ENCODE assay signal across 10 cellular contexts in the genomic region with DNA sequence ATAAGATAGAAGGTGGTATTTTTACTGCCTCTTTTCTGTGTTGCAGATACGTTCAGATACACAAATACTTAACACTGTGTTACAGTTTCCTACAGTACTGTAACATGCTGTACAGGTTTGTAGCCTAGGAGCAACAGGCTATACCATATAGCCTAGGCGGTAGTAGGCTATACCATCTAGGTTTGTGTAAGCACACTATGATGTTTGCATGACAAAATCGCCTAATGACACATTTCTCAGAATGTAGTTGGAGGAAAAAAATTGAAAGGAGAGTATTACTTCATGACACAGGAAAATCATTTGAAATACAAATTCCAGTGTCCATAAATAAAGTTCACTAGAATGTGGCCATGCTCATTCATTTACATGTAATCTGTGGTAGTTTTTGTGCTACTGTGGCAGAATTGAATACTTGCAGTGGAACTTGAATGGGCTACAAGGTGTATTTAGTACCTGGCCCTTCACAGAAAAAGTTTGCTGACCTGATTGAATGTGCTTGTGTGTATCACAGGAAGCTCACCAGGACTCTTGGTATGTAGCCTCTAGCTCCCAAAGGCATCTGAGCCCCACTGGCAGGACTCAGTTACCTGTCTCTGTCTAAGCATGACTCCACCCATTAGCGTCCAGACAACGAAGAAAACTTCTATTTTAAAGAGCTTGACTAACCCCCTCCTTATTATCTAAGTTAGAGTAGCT. TPM values are rescaled to one million over a fixed set of nuclear protein-coding genes. Genes with fewer than 3 reads are reported as not detected.
DNase-seq lines count a peak whose midpoint lies in the region; ATAC-seq, FAIRE-seq and TF ChIP-seq lines count a peak whose summit lies in the region.
"Had no signal": no experiment of that assay in that cellular context is flagged by ENCODE, and none has a peak within 500 bp of the region (broad histone marks: within the 10 kb centered on the region; RNA-seq: fewer than 3 reads in every experiment).

No MANE protein-coding gene starts in this region.

- ATAC-seq in HG03159 (IDR thresholded peaks at IDR 0.05; ENCODE audit: unreplicated experiment) (peak; percentile 21), GM21390 (IDR thresholded peaks at IDR 0.05; ENCODE audit: unreplicated experiment) (no peak), GM19397 (IDR thresholded peaks at IDR 0.05; ENCODE audit: unreplicated experiment) (no peak)
- ATAC-seq in natural killer cell treated with Interleukin-12 subunit alpha and Interleukin-12 subunit beta and Interleukin-15 and Interleukin-18, amount 100 ng/mL, for 72 hours: peak in 1 of 2 donors; percentile 33

- peaks cover 0 to 5% (median 3%) of the 10 kb centered on the region in 3 donors for H3K36me3 Mint-ChIP-seq in CD8-positive, alpha-beta memory T cell
- H3K36me3 Mint-ChIP-seq in astrocyte (ENCODE audit: low read depth, unreplicated experiment): peaks cover 3% of the 10 kb centered on the region
- H3K36me3 Mint-ChIP-seq in natural killer cell treated with Interleukin-12 subunit alpha and Interleukin-12 subunit beta and Interleukin-15 and Interleukin-18, amount 100 ng/mL, for 72 hours: peaks cover 4% of the 10 kb centered on the region

- CTCF ChIA-PET in CD8-positive, alpha-beta memory T cell (lab: Charles Lee): interaction anchor here (0.9 to 2.1 kb wide), 4 partner anchors 10 to 57 kb away, joined by 4 to 11 read pairs (median 6); no protein-coding TSS in a partner anchor

- DNase-seq in CD8-positive, alpha-beta memory T cell: peak in 1 of 5 donors; percentile 13
- DNase-seq in astrocyte (ENCODE audit: low read depth) (no peak), EL (no peak)
- no peak for DNase-seq in natural killer cell treated with Interleukin-12 subunit alpha and Interleukin-12 subunit beta and Interleukin-15 and Interleukin-18, amount 100 ng/mL, for 72 hours (ENCODE audit: low spot score)
- DNase-seq in activated CD8-positive, alpha-beta memory T cell treated with anti-CD3 and anti-CD28 coated beads for 24 hours: no peak
- DNase-seq: dorsolateral prefrontal cortex, NCI-H510A had no signal

- H3K4me2 ChIP-seq in astrocyte (ENCODE audit: low read length): peak overlapping the region; percentile 75

- H3K9me3 ChIP-seq in CD8-positive, alpha-beta memory T cell (ENCODE audit: low read length): no peaks in the 10 kb centered on the region
- H3K9me3 ChIP-seq in astrocyte (ENCODE audit: insufficient read depth, low read depth, low read length): no peaks in the 10 kb centered on the region

- no peaks in the 10 kb centered on the region for H3K27me3 Mint-ChIP-seq in CD8-positive, alpha-beta memory T cell
- no peaks in the 10 kb centered on the region for H3K27me3 Mint-ChIP-seq in astrocyte (ENCODE audit: low read depth, unreplicated experiment)
- H3K27me3 Mint-ChIP-seq in natural killer cell treated with Interleukin-12 subunit alpha and Interleukin-12 subunit beta and Interleukin-15 and Interleukin-18, amount 100 ng/mL, for 72 hours: no peaks in the 10 kb centered on the region

- peak overlapping the region; percentile 29 for H3K4me3 ChIP-seq in CD8-positive, alpha-beta memory T cell (ENCODE audit: low read length)
- H3K4me3 ChIP-seq in astrocyte (ENCODE audit: insufficient read depth, low read depth, low read length): no peak overlapping the region

- POLR2A ChIA-PET in CD8-positive, alpha-beta memory T cell (lab: Charles Lee): interaction anchor here (0.6 to 1.4 kb wide), 4 partner anchors 8 to 298 kb away, joined by 3 to 9 read pairs (median 6); a partner anchor contains a TSS

- H3K36me3 ChIP-seq in CD8-positive, alpha-beta memory T cell (ENCODE audit: insufficient read depth, low read length): no peaks in the 10 kb centered on the region
- H3K36me3 ChIP-seq in astrocyte (ENCODE audit: insufficient read depth, low read length): no peaks in the 10 kb centered on the region

- peaks cover 98% of the 10 kb centered on the region for H4K20me1 ChIP-seq in astrocyte (ENCODE audit: insufficient read depth, low read length)

- peak overlapping the region; percentile 48 to 89 (median 80) for H3K4me3 Mint-ChIP-seq in CD8-positive, alpha-beta memory T cell
- peak overlapping the region; percentile 51 for H3K4me3 Mint-ChIP-seq in astrocyte (ENCODE audit: unreplicated experiment)
- peak overlapping the region; percentile 78 for H3K4me3 Mint-ChIP-seq in natural killer cell treated with Interleukin-12 subunit alpha and Interleukin-12 subunit beta and Interleukin-15 and Interleukin-18, amount 100 ng/mL, for 72 hours

- no peak overlapping the region for H3K9ac ChIP-seq in astrocyte (ENCODE audit: low read length)

- H3K27ac Mint-ChIP-seq in CD8-positive, alpha-beta memory T cell: peak overlapping the region; percentile 71 to 94 (median 90)
- peak overlapping the region; percentile 44 for H3K27ac Mint-ChIP-seq in astrocyte (ENCODE audit: unreplicated experiment)
- peak overlapping the region; percentile 73 to 84 for H3K27ac Mint-ChIP-seq in natural killer cell treated with Interleukin-12 subunit alpha and Interleukin-12 subunit beta and Interleukin-15 and Interleukin-18, amount 100 ng/mL, for 72 hours

- peaks cover 87 to 95% (median 95%) of the 10 kb centered on the region in 3 donors for H3K4me1 Mint-ChIP-seq in CD8-positive, alpha-beta memory T cell
- peaks cover 65% of the 10 kb centered on the region for H3K4me1 Mint-ChIP-seq in astrocyte (ENCODE audit: low read depth, unreplicated experiment)
- peaks cover 66 to 76% of the 10 kb centered on the region in 2 donors for H3K4me1 Mint-ChIP-seq in natural killer cell treated with Interleukin-12 subunit alpha and Interleukin-12 subunit beta and Interleukin-15 and Interleukin-18, amount 100 ng/mL, for 72 hours (ENCODE audit: low read depth in 2 of 2)

- H3K27me3 ChIP-seq in CD8-positive, alpha-beta memory T cell (ENCODE audit: insufficient read depth, low read length, poor library complexity, severe bottlenecking): no peaks in the 10 kb centered on the region
- no peaks in the 10 kb centered on the region for H3K27me3 ChIP-seq in astrocyte (ENCODE audit: insufficient read depth, low read length)
- H3K27me3 ChIP-seq: dorsolateral prefrontal cortex had no signal

- H3K79me2 ChIP-seq in astrocyte (ENCODE audit: insufficient read depth, low read length): peaks cover 99% of the 10 kb centered on the region

- TF ChIP-seq CTCF in astrocyte (IDR thresholded peaks at IDR 0.05; ENCODE audit: insufficient read depth, low read depth, low read length): no peak

- no peaks in the 10 kb centered on the region for H3K9me3 Mint-ChIP-seq in CD8-positive, alpha-beta memory T cell
- H3K9me3 Mint-ChIP-seq in astrocyte (ENCODE audit: unreplicated experiment): no peaks in the 10 kb centered on the region
- no peaks in the 10 kb centered on the region for H3K9me3 Mint-ChIP-seq in natural killer cell treated with Interleukin-12 subunit alpha and Interleukin-12 subunit beta and Interleukin-15 and Interleukin-18, amount 100 ng/mL, for 72 hours

- peaks cover 81% of the 10 kb centered on the region for H3K4me1 ChIP-seq in CD8-positive, alpha-beta memory T cell (ENCODE audit: insufficient read depth, low read length)
- peaks cover 28% of the 10 kb centered on the region for H3K4me1 ChIP-seq in astrocyte (ENCODE audit: insufficient read depth, low read length)

- no peak overlapping the region for H2AFZ ChIP-seq in astrocyte (ENCODE audit: low read depth, low read length)

- no peak for FAIRE-seq in astrocyte (lab: Jason Lieb, UNC)

- peak overlapping the region; percentile 55 for H3K27ac ChIP-seq in CD8-positive, alpha-beta memory T cell (ENCODE audit: low read depth, low read length)
- H3K27ac ChIP-seq in astrocyte (ENCODE audit: low read depth, low read length): no peak overlapping the region

RNA-seq across cellular contexts. Expression of a gene that starts 18.8 kb away (rescaled TPM):
- 100 to 1,000 TPM in 1 of 2 experiments, 10 to 100 TPM in 1; 98.5 to 103 TPM for total RNA-seq in CD8-positive, alpha-beta memory T cell
- 15.0 TPM for polyA plus RNA-seq in CD8-positive, alpha-beta memory T cell
- total RNA-seq in astrocyte: 55.9 and 63.5 TPM in 2 replicates
- total RNA-seq in natural killer cell treated with Interleukin-12 subunit alpha and Interleukin-12 subunit beta and Interleukin-15 and Interleukin-18, amount 100 ng/mL, for 72 hours: 10 to 100 TPM; 77.5 to 81.2 TPM
